12 cellular contexts compared by ENCODE assay signal in the genomic region with DNA sequence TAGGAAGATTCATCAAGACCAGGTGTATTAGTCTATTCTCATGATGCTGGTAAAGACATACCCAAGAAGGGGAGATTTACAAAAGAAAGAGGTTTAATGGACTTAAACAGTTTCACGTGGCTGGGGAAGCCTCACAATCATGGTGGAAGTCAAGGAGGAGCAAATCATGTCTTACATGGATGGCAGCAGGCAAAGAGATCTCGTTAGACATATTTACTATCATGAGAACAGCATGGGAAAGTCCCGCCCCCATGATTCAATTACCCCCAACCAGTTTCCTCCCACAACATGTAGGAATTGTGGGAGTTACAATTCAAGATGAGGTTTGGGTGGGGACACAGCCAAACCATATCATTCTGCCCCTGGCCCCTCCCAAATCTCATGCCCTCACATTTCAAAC. TPM values are rescaled to one million over a fixed set of nuclear protein-coding genes. Genes with fewer than 3 reads are reported as not detected.
"Had no signal": no experiment of that assay in that cellular context is flagged by ENCODE, and none has a peak within 500 bp of the region (broad histone marks: within the 10 kb centered on the region; RNA-seq: fewer than 3 reads in every experiment).

No MANE protein-coding gene starts in this region.

RNA-seq across cellular contexts. Expression of a gene that starts 12.4 kb away (rescaled TPM):
- total RNA-seq: Right ventricle myocardium inferior, Right ventricle myocardium superior, RPMI7951, SK-MEL-5 had no signal

RNA-seq across cellular contexts. Expression of a gene that starts 50.4 kb away (rescaled TPM):
- total RNA-seq: OCI-LY7, PC-3, PC-9, Peyer's patch, Right ventricle myocardium inferior, Right ventricle myocardium superior, RPMI7951, SJCRH30, SJSA1, T-cell had no signal
- polyA plus RNA-seq: SK-N-SH had no signal

RNA-seq across cellular contexts. Expression of a gene that starts 58.4 kb away (rescaled TPM):
- total RNA-seq: OCI-LY7, PC-3, PC-9, Peyer's patch, Right ventricle myocardium inferior, RPMI7951, SJCRH30, SJSA1, SK-MEL-5, T-cell had no signal
